Comparison of ENCODE assay signal across 8 cellular contexts in the genomic region with DNA sequence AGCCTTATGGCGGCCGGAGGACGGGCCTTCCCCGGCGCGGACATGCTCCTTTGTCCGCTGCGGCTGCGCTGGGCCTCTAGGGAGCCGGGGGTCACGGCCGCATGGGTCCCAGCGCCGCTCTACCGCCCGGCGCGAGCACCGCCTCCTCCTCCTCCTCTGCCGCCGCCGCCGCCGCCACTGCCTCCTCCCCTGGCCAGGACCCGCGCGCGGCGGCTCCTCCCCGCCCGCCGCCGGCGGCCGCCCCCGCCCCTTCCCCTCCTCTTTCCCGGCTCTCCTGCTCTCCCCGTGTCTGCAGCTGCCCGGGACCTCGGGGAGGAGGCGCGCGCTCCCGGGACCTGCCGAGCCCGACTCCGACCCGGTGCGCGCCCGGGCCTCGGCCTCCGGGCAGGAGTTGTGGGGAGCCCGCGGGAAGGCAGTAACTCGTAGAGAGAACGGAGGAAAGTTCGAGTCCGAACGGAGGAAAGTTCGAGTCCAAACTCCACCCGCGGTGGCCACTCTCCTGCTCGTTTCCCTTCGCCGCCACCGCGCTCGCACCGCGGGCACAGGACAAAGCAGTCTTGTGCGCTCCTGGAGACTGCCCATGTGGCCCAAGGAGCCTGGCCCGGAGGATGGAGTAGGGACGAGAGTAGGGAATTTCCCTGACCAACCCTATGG. TPM values are rescaled to one million over a fixed set of nuclear protein-coding genes. Genes with fewer than 3 reads are reported as not detected.
A peak's percentile ranks its signal among the peaks of the same experiment; 100 is the strongest.
DNase-seq lines count a peak whose midpoint lies in the region; ATAC-seq and TF ChIP-seq lines count a peak whose summit lies in the region.

A gene with protein sequence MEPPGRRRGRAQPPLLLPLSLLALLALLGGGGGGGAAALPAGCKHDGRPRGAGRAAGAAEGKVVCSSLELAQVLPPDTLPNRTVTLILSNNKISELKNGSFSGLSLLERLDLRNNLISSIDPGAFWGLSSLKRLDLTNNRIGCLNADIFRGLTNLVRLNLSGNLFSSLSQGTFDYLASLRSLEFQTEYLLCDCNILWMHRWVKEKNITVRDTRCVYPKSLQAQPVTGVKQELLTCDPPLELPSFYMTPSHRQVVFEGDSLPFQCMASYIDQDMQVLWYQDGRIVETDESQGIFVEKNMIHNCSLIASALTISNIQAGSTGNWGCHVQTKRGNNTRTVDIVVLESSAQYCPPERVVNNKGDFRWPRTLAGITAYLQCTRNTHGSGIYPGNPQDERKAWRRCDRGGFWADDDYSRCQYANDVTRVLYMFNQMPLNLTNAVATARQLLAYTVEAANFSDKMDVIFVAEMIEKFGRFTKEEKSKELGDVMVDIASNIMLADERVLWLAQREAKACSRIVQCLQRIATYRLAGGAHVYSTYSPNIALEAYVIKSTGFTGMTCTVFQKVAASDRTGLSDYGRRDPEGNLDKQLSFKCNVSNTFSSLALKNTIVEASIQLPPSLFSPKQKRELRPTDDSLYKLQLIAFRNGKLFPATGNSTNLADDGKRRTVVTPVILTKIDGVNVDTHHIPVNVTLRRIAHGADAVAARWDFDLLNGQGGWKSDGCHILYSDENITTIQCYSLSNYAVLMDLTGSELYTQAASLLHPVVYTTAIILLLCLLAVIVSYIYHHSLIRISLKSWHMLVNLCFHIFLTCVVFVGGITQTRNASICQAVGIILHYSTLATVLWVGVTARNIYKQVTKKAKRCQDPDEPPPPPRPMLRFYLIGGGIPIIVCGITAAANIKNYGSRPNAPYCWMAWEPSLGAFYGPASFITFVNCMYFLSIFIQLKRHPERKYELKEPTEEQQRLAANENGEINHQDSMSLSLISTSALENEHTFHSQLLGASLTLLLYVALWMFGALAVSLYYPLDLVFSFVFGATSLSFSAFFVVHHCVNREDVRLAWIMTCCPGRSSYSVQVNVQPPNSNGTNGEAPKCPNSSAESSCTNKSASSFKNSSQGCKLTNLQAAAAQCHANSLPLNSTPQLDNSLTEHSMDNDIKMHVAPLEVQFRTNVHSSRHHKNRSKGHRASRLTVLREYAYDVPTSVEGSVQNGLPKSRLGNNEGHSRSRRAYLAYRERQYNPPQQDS (N-terminal part only) (minus strand): TSS at position 179 of the 654 bp plus-strand sequence. CDS start 282 bp downstream, outside the sequence.

- WGBS in suprapubic skin: 1% methylated on average over 40 of the region's 74 CpGs

- peak within 1 kb of the TSS; percentile 94 for H3K27ac Mint-ChIP-seq in activated T-cell treated with anti-CD3 and anti-CD28 coated beads, Interleukin-2, amount 50 U/mL, for 24 hours
- H3K27ac Mint-ChIP-seq in naive thymus-derived CD4-positive, alpha-beta T cell: peak within 1 kb of the TSS; percentile 56 to 92 (median 83)

- peaks cover 19% of the 10 kb centered on the region for H3K4me1 Mint-ChIP-seq in activated T-cell treated with anti-CD3 and anti-CD28 coated beads, Interleukin-2, amount 50 U/mL, for 24 hours (ENCODE audit: low read depth)
- peaks cover 0 to 29% (median 25%) of the 10 kb centered on the region in 7 donors for H3K4me1 Mint-ChIP-seq in naive thymus-derived CD4-positive, alpha-beta T cell

- H3K27me3 Mint-ChIP-seq in activated T-cell treated with anti-CD3 and anti-CD28 coated beads, Interleukin-2, amount 50 U/mL, for 24 hours: peaks cover 28% of the 10 kb centered on the region
- peaks cover 0 to 15% (median 0%) of the 10 kb centered on the region in 5 donors for H3K27me3 Mint-ChIP-seq in naive thymus-derived CD4-positive, alpha-beta T cell

- no peaks in the 10 kb centered on the region for H3K27me3 ChIP-seq in naive thymus-derived CD4-positive, alpha-beta T cell (ENCODE audit: control insufficient read depth in 2 of 2, insufficient read depth in 2 of 2, low read length in 2 of 2)
- H3K27me3 ChIP-seq in suprapubic skin: no peaks in the 10 kb centered on the region

- TF ChIP-seq POLR2A in suprapubic skin (IDR thresholded peaks at IDR 0.05): no peak

- TF ChIP-seq CTCF in fibroblast of the aortic adventitia (IDR thresholded peaks at IDR 0.05; ENCODE audit: insufficient read depth, low read length) (no peak), suprapubic skin (IDR thresholded peaks at IDR 0.05) (no peak)

- H3K27ac ChIP-seq in naive thymus-derived CD4-positive, alpha-beta T cell (ENCODE audit: low read depth, low read length): peak within 1 kb of the TSS; percentile 40
- peak within 1 kb of the TSS; percentile 82 for H3K27ac ChIP-seq in suprapubic skin

- peaks cover 4% of the 10 kb centered on the region for H3K36me3 Mint-ChIP-seq in activated T-cell treated with anti-CD3 and anti-CD28 coated beads, Interleukin-2, amount 50 U/mL, for 24 hours (ENCODE audit: low read depth)
- no peaks in the 10 kb centered on the region for H3K36me3 Mint-ChIP-seq in naive thymus-derived CD4-positive, alpha-beta T cell

- H3K36me3 ChIP-seq in naive thymus-derived CD4-positive, alpha-beta T cell (ENCODE audit: control insufficient read depth in 2 of 3, insufficient read depth in 3 of 3, low read length in 3 of 3): no peaks in the 10 kb centered on the region
- H3K36me3 ChIP-seq in suprapubic skin: no peaks in the 10 kb centered on the region

- H3K4me3 Mint-ChIP-seq in activated T-cell treated with anti-CD3 and anti-CD28 coated beads, Interleukin-2, amount 50 U/mL, for 24 hours: peak within 1 kb of the TSS; percentile 92
- H3K4me3 Mint-ChIP-seq in naive thymus-derived CD4-positive, alpha-beta T cell: peak within 1 kb of the TSS; percentile 90 to 99 (median 97)

- TF ChIP-seq EP300 in suprapubic skin (IDR thresholded peaks at IDR 0.05): no peak

- H3K4me1 ChIP-seq in naive thymus-derived CD4-positive, alpha-beta T cell (ENCODE audit: control insufficient read depth in 2 of 2, insufficient read depth in 2 of 2, low read length in 2 of 2): peaks cover 0 to 3% of the 10 kb centered on the region in 2 donors
- peaks cover 19% of the 10 kb centered on the region for H3K4me1 ChIP-seq in suprapubic skin

- ATAC-seq in HG02588 (IDR thresholded peaks at IDR 0.05; ENCODE audit: unreplicated experiment): peak; percentile 56
- ATAC-seq in naive thymus-derived CD4-positive, alpha-beta T cell: peak; percentile 71

- no peaks in the 10 kb centered on the region for H3K9me3 Mint-ChIP-seq in activated T-cell treated with anti-CD3 and anti-CD28 coated beads, Interleukin-2, amount 50 U/mL, for 24 hours
- peaks cover 0 to 4% (median 0%) of the 10 kb centered on the region in 11 donors for H3K9me3 Mint-ChIP-seq in naive thymus-derived CD4-positive, alpha-beta T cell

- DNase-seq in DMS53 (lab: John Stamatoyannopoulos, UW): peak; percentile 93
- peak; percentile 34 for DNase-seq in NCI-H446 treated with DMSO at 0.1 percent for 48 hours (lab: John Stamatoyannopoulos, UW)
- DNase-seq in activated T-cell treated with anti-CD3 and anti-CD28 coated beads, Interleukin-2, amount 50 U/mL, for 24 hours: peak; percentile 64
- DNase-seq in fibroblast of the aortic adventitia (ENCODE audit: low read depth): peak; percentile 47
- peak; percentile 14 to 69 (median 24) for DNase-seq in naive thymus-derived CD4-positive, alpha-beta T cell
- DNase-seq in suprapubic skin (ENCODE audit: low spot score in 2 of 2): peak in 1 of 2 donors; percentile 71
- no peak for DNase-seq in NCI-H1694 (lab: John Stamatoyannopoulos, UW)

- H3K9me3 ChIP-seq in naive thymus-derived CD4-positive, alpha-beta T cell (ENCODE audit: control insufficient read depth in 2 of 3, low read length in 3 of 3): no peaks in the 10 kb centered on the region
- H3K9me3 ChIP-seq in suprapubic skin: no peaks in the 10 kb centered on the region

- POLR2A ChIA-PET in naive thymus-derived CD4-positive, alpha-beta T cell (lab: Charles Lee): interaction anchor here (1.4 kb wide), 1 partner anchor 157 kb away, joined by 3 read pairs; no protein-coding TSS in a partner anchor

- CTCF ChIA-PET in naive thymus-derived CD4-positive, alpha-beta T cell (lab: Charles Lee): no interaction called here

- peak within 1 kb of the TSS; percentile 78 for H3K4me3 ChIP-seq in fibroblast of the aortic adventitia (ENCODE audit: low read depth, low read length)
- H3K4me3 ChIP-seq in naive thymus-derived CD4-positive, alpha-beta T cell (ENCODE audit: low read length): peak within 1 kb of the TSS; percentile 63
- peak within 1 kb of the TSS; percentile 65 for H3K4me3 ChIP-seq in suprapubic skin

- intact Hi-C loops in naive thymus-derived CD4-positive, alpha-beta T cell (cut with micrococcal nuclease): loop anchor here (1.0 to 10.0 kb wide), 8 partner anchors 15 to 281 kb away; no protein-coding TSS in a partner anchor

RNA-seq across cellular contexts. Expression of the gene that starts here (rescaled TPM):
- total RNA-seq in fibroblast of the aortic adventitia (ENCODE audit: low replicate concordance) (22.8 and 31.9 TPM in 2 replicates), suprapubic skin (10 to 100 TPM; 10.4 to 32.2 (median 19.8) TPM)
- total RNA-seq in naive thymus-derived CD4-positive, alpha-beta T cell: 1 to 10 TPM; 4.1 to 5.2 (median 4.9) TPM
- polyA plus RNA-seq in naive thymus-derived CD4-positive, alpha-beta T cell: 1 to 10 TPM in 1 of 2 donors, under 1 TPM in 1; 0.60 to 2.1 TPM
